Comparison of ENCODE assay signal across 11 cellular contexts in the genomic region with DNA sequence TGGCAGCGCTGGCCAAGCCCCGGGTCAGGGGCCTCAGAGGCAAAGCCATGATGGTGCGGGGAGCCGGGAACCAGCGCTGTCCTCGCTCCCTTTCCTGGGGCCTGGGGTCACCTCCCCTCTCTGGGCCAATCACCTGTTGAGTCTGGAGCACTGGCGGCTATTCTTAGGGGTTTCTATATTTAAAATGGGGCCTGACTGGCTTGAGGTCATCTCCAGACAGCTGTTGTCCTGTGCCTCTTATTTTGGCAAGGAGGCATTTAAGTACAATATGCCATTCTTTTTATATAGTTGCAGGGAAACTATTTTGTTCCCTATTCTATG. TPM values are rescaled to one million over a fixed set of nuclear protein-coding genes. Genes with fewer than 3 reads are reported as not detected.
DNase-seq lines count a peak whose midpoint lies in the region; ATAC-seq and TF ChIP-seq lines count a peak whose summit lies in the region.
"Had no signal": no experiment of that assay in that cellular context is flagged by ENCODE, and none has a peak within 500 bp of the region (broad histone marks: within the 10 kb centered on the region; RNA-seq: fewer than 3 reads in every experiment).

TSS of gene COX6A2 (minus strand) at position 84 of the 321 bp plus-strand sequence. CDS start at position 49, 35 bp downstream.

- H3K27me3 Mint-ChIP-seq in activated naive CD8-positive, alpha-beta T cell treated with anti-CD3 and anti-CD28 coated beads, Interleukin-2, amount 10 ng/mL, durations not matched to agents 7 days and 5 days, result peaks cover 5% of the 10 kb centered on the region
- peaks cover 20% of the 10 kb centered on the region for H3K27me3 Mint-ChIP-seq in activated naive CD8-positive, alpha-beta T cell treated with anti-CD3 and anti-CD28 coated beads for 36 hours
- no peaks in the 10 kb centered on the region for H3K27me3 Mint-ChIP-seq in natural killer cell treated with Interleukin-12 subunit alpha and Interleukin-12 subunit beta and Interleukin-15 and Interleukin-18, amount 100 ng/mL, for 72 hours

- H3K27ac Mint-ChIP-seq in activated naive CD8-positive, alpha-beta T cell treated with anti-CD3 and anti-CD28 coated beads, Interleukin-2, amount 10 ng/mL, durations not matched to agents 7 days and 5 days, result peak within 1 kb of the TSS; percentile 48
- H3K27ac Mint-ChIP-seq in activated naive CD8-positive, alpha-beta T cell treated with anti-CD3 and anti-CD28 coated beads for 36 hours, result no peak within 1 kb of the TSS
- peak within 1 kb of the TSS in 1 of 2 donors; percentile 51 for H3K27ac Mint-ChIP-seq in natural killer cell treated with Interleukin-12 subunit alpha and Interleukin-12 subunit beta and Interleukin-15 and Interleukin-18, amount 100 ng/mL, for 72 hours

- peaks cover 39% of the 10 kb centered on the region for H3K4me1 Mint-ChIP-seq in activated naive CD8-positive, alpha-beta T cell treated with anti-CD3 and anti-CD28 coated beads, Interleukin-2, amount 10 ng/mL, durations not matched to agents 7 days and 5 days
- H3K4me1 Mint-ChIP-seq in activated naive CD8-positive, alpha-beta T cell treated with anti-CD3 and anti-CD28 coated beads for 36 hours, result peaks cover 14% of the 10 kb centered on the region
- H3K4me1 Mint-ChIP-seq in natural killer cell treated with Interleukin-12 subunit alpha and Interleukin-12 subunit beta and Interleukin-15 and Interleukin-18, amount 100 ng/mL, for 72 hours (ENCODE audit: low read depth in 2 of 2), result peaks cover 26 to 35% of the 10 kb centered on the region in 2 donors

- peak within 1 kb of the TSS; percentile 5 for H3K4me3 Mint-ChIP-seq in activated naive CD8-positive, alpha-beta T cell treated with anti-CD3 and anti-CD28 coated beads, Interleukin-2, amount 10 ng/mL, durations not matched to agents 7 days and 5 days
- H3K4me3 Mint-ChIP-seq in activated naive CD8-positive, alpha-beta T cell treated with anti-CD3 and anti-CD28 coated beads for 36 hours, result no peak within 1 kb of the TSS
- H3K4me3 Mint-ChIP-seq in natural killer cell treated with Interleukin-12 subunit alpha and Interleukin-12 subunit beta and Interleukin-15 and Interleukin-18, amount 100 ng/mL, for 72 hours, result peak within 1 kb of the TSS; percentile 56

- POLR2A ChIA-PET in activated naive CD8-positive, alpha-beta T cell treated with anti-CD3 and anti-CD28 coated beads, Interleukin-2, amount 10 ng/mL, durations not matched to agents 7 days and 5 days (lab: Charles Lee), result no interaction called here

- H3K4me3 ChIP-seq in fibroblast of villous mesenchyme (ENCODE audit: low read depth, low read length) (peak within 1 kb of the TSS; percentile 49), uterus (peak within 1 kb of the TSS; percentile 11 to 50)
- H3K4me3 ChIP-seq: BLaER1 had no signal

- peaks cover 6% of the 10 kb centered on the region for H3K36me3 Mint-ChIP-seq in activated naive CD8-positive, alpha-beta T cell treated with anti-CD3 and anti-CD28 coated beads, Interleukin-2, amount 10 ng/mL, durations not matched to agents 7 days and 5 days
- peaks cover 3% of the 10 kb centered on the region for H3K36me3 Mint-ChIP-seq in activated naive CD8-positive, alpha-beta T cell treated with anti-CD3 and anti-CD28 coated beads for 36 hours
- H3K36me3 Mint-ChIP-seq in natural killer cell treated with Interleukin-12 subunit alpha and Interleukin-12 subunit beta and Interleukin-15 and Interleukin-18, amount 100 ng/mL, for 72 hours, result no peaks in the 10 kb centered on the region

- no peak for TF ChIP-seq POLR2A in uterus (IDR thresholded peaks at IDR 0.05)

- H3K9me3 ChIP-seq in uterus, result no peaks in the 10 kb centered on the region
- H3K9me3 ChIP-seq: BLaER1 had no signal

- DNase-seq in activated naive CD8-positive, alpha-beta T cell treated with anti-CD3 and anti-CD28 coated beads, Interleukin-2, amount 10 ng/mL, durations not matched to agents 7 days and 5 days, result no peak
- no peak for DNase-seq in activated naive CD8-positive, alpha-beta T cell treated with anti-CD3 and anti-CD28 coated beads for 36 hours
- DNase-seq in fibroblast of villous mesenchyme (ENCODE audit: low read depth), result no peak
- no peak for DNase-seq in natural killer cell treated with Interleukin-12 subunit alpha and Interleukin-12 subunit beta and Interleukin-15 and Interleukin-18, amount 100 ng/mL, for 72 hours (ENCODE audit: low spot score)
- DNase-seq in uterus, result no peak
- DNase-seq in DMS53 treated with DMSO at 0.1 percent for 48 hours (lab: John Stamatoyannopoulos, UW; ENCODE audit: unreplicated experiment), result no peak
- no peak for DNase-seq in COLO829 (ENCODE audit: low spot score)
- DNase-seq: brain microvascular endothelial cell had no signal

- intact Hi-C loops in uterus (cut with DNase I; ENCODE audit: low total_unique reads), result no loop called here

- no peaks in the 10 kb centered on the region for H3K27me3 ChIP-seq in uterus
- H3K27me3 ChIP-seq: BLaER1 had no signal

- H3K36me3 ChIP-seq in uterus, result no peaks in the 10 kb centered on the region
- H3K36me3 ChIP-seq: BLaER1, brain microvascular endothelial cell had no signal

- no peak for ATAC-seq in activated naive CD8-positive, alpha-beta T cell treated with anti-CD3 and anti-CD28 coated beads, Interleukin-2, amount 10 ng/mL, durations not matched to agents 7 days and 5 days (ENCODE audit: low read depth)
- no peak for ATAC-seq in natural killer cell treated with Interleukin-12 subunit alpha and Interleukin-12 subunit beta and Interleukin-15 and Interleukin-18, amount 100 ng/mL, for 72 hours
- ATAC-seq in HG03135 (IDR thresholded peaks at IDR 0.05; ENCODE audit: unreplicated experiment), result no peak

- TF ChIP-seq CTCF in fibroblast of villous mesenchyme (IDR thresholded peaks at IDR 0.05; ENCODE audit: insufficient read depth, low read depth, low read length) (no peak), uterus (IDR thresholded peaks at IDR 0.05) (no peak)

- H3K27ac ChIP-seq in uterus, result peak within 1 kb of the TSS in 1 of 2 donors; percentile 77
- H3K27ac ChIP-seq: BLaER1, brain microvascular endothelial cell had no signal

- no peaks in the 10 kb centered on the region for H3K4me1 ChIP-seq in uterus
- H3K4me1 ChIP-seq: BLaER1 had no signal

- H3K9me3 Mint-ChIP-seq in activated naive CD8-positive, alpha-beta T cell treated with anti-CD3 and anti-CD28 coated beads, Interleukin-2, amount 10 ng/mL, durations not matched to agents 7 days and 5 days, result peaks cover 5% of the 10 kb centered on the region
- peaks cover 2% of the 10 kb centered on the region for H3K9me3 Mint-ChIP-seq in activated naive CD8-positive, alpha-beta T cell treated with anti-CD3 and anti-CD28 coated beads for 36 hours
- H3K9me3 Mint-ChIP-seq in natural killer cell treated with Interleukin-12 subunit alpha and Interleukin-12 subunit beta and Interleukin-15 and Interleukin-18, amount 100 ng/mL, for 72 hours, result no peaks in the 10 kb centered on the region

RNA-seq across cellular contexts. Expression of gene COX6A2, which starts in this region (rescaled TPM):
- not detected for total RNA-seq in activated naive CD8-positive, alpha-beta T cell treated with anti-CD3 and anti-CD28 coated beads, Interleukin-2, amount 10 ng/mL, durations not matched to agents 7 days and 5 days
- total RNA-seq in activated naive CD8-positive, alpha-beta T cell treated with anti-CD3 and anti-CD28 coated beads for 36 hours, result not detected
- total RNA-seq in fibroblast of villous mesenchyme (not detected in 2 replicates), uterus (not detected)
- total RNA-seq in natural killer cell treated with Interleukin-12 subunit alpha and Interleukin-12 subunit beta and Interleukin-15 and Interleukin-18, amount 100 ng/mL, for 72 hours, result not detected
- total RNA-seq: pulmonary artery endothelial cell had no signal
